ENCODE assay signal across 8 cellular contexts in genomic region chr9:81686614-81687520, GRCh38. TPM values are rescaled to one million over a fixed set of nuclear protein-coding genes. Genes with fewer than 3 reads are reported as not detected.
DNase-seq lines count a peak whose midpoint lies in the region; ATAC-seq, FAIRE-seq and TF ChIP-seq lines count a peak whose summit lies in the region.

No MANE protein-coding gene starts in this region.

- H3K27me3 Mint-ChIP-seq in activated naive CD4-positive, alpha-beta T cell treated with anti-CD3 and anti-CD28 coated beads for 36 hours (ENCODE audit: low read depth), result peaks cover 27% of the 10 kb centered on the region
- no peaks in the 10 kb centered on the region for H3K27me3 Mint-ChIP-seq in natural killer cell (ENCODE audit: low read depth in 2 of 2)

- H4K20me1 ChIP-seq in DND-41 (ENCODE audit: insufficient read depth, low read length), result peaks cover 25% of the 10 kb centered on the region; the same call in 1 of the 2 replicates

- H3K9ac ChIP-seq in DND-41 (ENCODE audit: low read depth, low read length), result peak overlapping the region; percentile 67; the same call in 1 of the 2 replicates

- no peak for ATAC-seq in DND-41 (ENCODE audit: insufficient read depth, low read depth)
- peak; percentile 33 for ATAC-seq in HG03432 (IDR thresholded peaks at IDR 0.05; ENCODE audit: unreplicated experiment)
- ATAC-seq in gastroesophageal sphincter, result no peak
- ATAC-seq in natural killer cell, result peak in 2 of 3 donors; percentile 22 to 28

- peaks cover 5% of the 10 kb centered on the region; the same call in 1 of the 2 replicates for H3K36me3 ChIP-seq in DND-41 (ENCODE audit: insufficient read depth, low read length)
- peaks cover 0 to 16% of the 10 kb centered on the region in 2 donors for H3K36me3 ChIP-seq in gastroesophageal sphincter

- intact Hi-C loops in activated naive CD4-positive, alpha-beta T cell treated with anti-CD3 and anti-CD28 coated beads for 36 hours (cut with micrococcal nuclease), result loop anchor here (1.0 to 10.0 kb wide), 3 partner anchors 92 to 1510 kb away; no protein-coding TSS in a partner anchor
- intact Hi-C loops in natural killer cell (cut with micrococcal nuclease), result loop anchor here (1.0 to 5.0 kb wide), 4 partner anchors 65 to 164 kb away; no protein-coding TSS in a partner anchor

- H3K27me3 ChIP-seq in DND-41 (ENCODE audit: insufficient read depth, low read length, poor library complexity) (no peaks in the 10 kb centered on the region), gastroesophageal sphincter (no peaks in the 10 kb centered on the region)

- no peak for FAIRE-seq in urothelium cell line (lab: Jason Lieb, UNC)

- TF ChIP-seq EP300 in gastroesophageal sphincter (IDR thresholded peaks at IDR 0.05), result no peak

- H3K4me3 ChIP-seq in DND-41 (ENCODE audit: low read depth in 1 of 2, low read length in 2 of 2), result peak overlapping the region in 1 of 2 experiments; percentile 72; a peak in 2 of 4 replicates
- H3K4me3 ChIP-seq in gastroesophageal sphincter, result peak overlapping the region; percentile 70 to 73

- CTCF ChIA-PET in activated naive CD4-positive, alpha-beta T cell treated with anti-CD3 and anti-CD28 coated beads for 36 hours (lab: Charles Lee), result interaction anchor here (0.6 to 0.7 kb wide), 2 partner anchors 159 to 185 kb away, joined by 3 read pairs; no protein-coding TSS in a partner anchor

- TF ChIP-seq CTCF in DND-41 (IDR thresholded peaks at IDR 0.05; ENCODE audit: borderline replicate concordance, extremely low read depth, low read length, poor library complexity, severe bottlenecking) (peak; percentile 34), gastroesophageal sphincter (IDR thresholded peaks at IDR 0.05) (peak; percentile 67 to 89 (median 78)), natural killer cell (IDR thresholded peaks at IDR 0.05) (peak; percentile 71)

- no peak for DNase-seq in DND-41
- peak; percentile 43 for DNase-seq in NCI-H446 treated with DMSO at 0.1 percent for 48 hours (lab: John Stamatoyannopoulos, UW)
- peak; percentile 47 for DNase-seq in activated naive CD4-positive, alpha-beta T cell treated with anti-CD3 and anti-CD28 coated beads for 36 hours
- DNase-seq in natural killer cell, result peak; percentile 53
- peak; percentile 64 for DNase-seq in urothelium cell line (ENCODE audit: low spot score)
- no peak for DNase-seq in GM19238 (ENCODE audit: insufficient read length, low spot score)

- peak overlapping the region; percentile 45 for H3K4me3 Mint-ChIP-seq in activated naive CD4-positive, alpha-beta T cell treated with anti-CD3 and anti-CD28 coated beads for 36 hours
- H3K4me3 Mint-ChIP-seq in natural killer cell, result no peak overlapping the region

- H3K27ac ChIP-seq in DND-41 (ENCODE audit: low read length) (no peak overlapping the region), gastroesophageal sphincter (peak overlapping the region; percentile 80 to 98 (median 94))

- peaks cover 27% of the 10 kb centered on the region for H3K4me1 Mint-ChIP-seq in activated naive CD4-positive, alpha-beta T cell treated with anti-CD3 and anti-CD28 coated beads for 36 hours (ENCODE audit: low read depth)
- peaks cover 5 to 17% of the 10 kb centered on the region in 2 donors for H3K4me1 Mint-ChIP-seq in natural killer cell

- H3K27ac Mint-ChIP-seq in activated naive CD4-positive, alpha-beta T cell treated with anti-CD3 and anti-CD28 coated beads for 36 hours, result no peak overlapping the region
- no peak overlapping the region for H3K27ac Mint-ChIP-seq in natural killer cell

- H2AFZ ChIP-seq in DND-41 (ENCODE audit: low read depth, low read length), result no peak overlapping the region

- H3K79me2 ChIP-seq in DND-41 (ENCODE audit: insufficient read depth, low read length), result peaks cover 17% of the 10 kb centered on the region

- TF ChIP-seq POLR2A in gastroesophageal sphincter (IDR thresholded peaks at IDR 0.05), result peak in 1 of 2 donors; percentile 32

- WGBS in gastroesophageal sphincter (ENCODE audit: low coverage in 1 of 2), 2 donors, result 6 to 9% methylated on average over 14 to 19 of the region's 36 CpGs

- H3K4me2 ChIP-seq in DND-41 (ENCODE audit: insufficient read depth, low read length), result peak overlapping the region; percentile 82

- peaks cover 78% of the 10 kb centered on the region for H3K4me1 ChIP-seq in DND-41 (ENCODE audit: insufficient read depth, low read length)
- H3K4me1 ChIP-seq in gastroesophageal sphincter, result peaks cover 0 to 59% (median 22%) of the 10 kb centered on the region in 3 donors

- no peaks in the 10 kb centered on the region for H3K9me3 ChIP-seq in DND-41 (ENCODE audit: insufficient read depth, low read length, severe bottlenecking)
- H3K9me3 ChIP-seq in gastroesophageal sphincter, result no peaks in the 10 kb centered on the region

- peaks cover 2% of the 10 kb centered on the region for H3K36me3 Mint-ChIP-seq in activated naive CD4-positive, alpha-beta T cell treated with anti-CD3 and anti-CD28 coated beads for 36 hours (ENCODE audit: low read depth)
- peaks cover under 1% of the 10 kb centered on the region for H3K36me3 Mint-ChIP-seq in natural killer cell

- no peaks in the 10 kb centered on the region for H3K9me3 Mint-ChIP-seq in activated naive CD4-positive, alpha-beta T cell treated with anti-CD3 and anti-CD28 coated beads for 36 hours
- H3K9me3 Mint-ChIP-seq in natural killer cell, result no peaks in the 10 kb centered on the region

RNA-seq across cellular contexts. Expression of gene TLE1, which starts 2.5 kb away (rescaled TPM):
- total RNA-seq in activated naive CD4-positive, alpha-beta T cell treated with anti-CD3 and anti-CD28 coated beads for 36 hours, result under 1 TPM; 0.10 TPM
- total RNA-seq in gastroesophageal sphincter (10 to 100 TPM; 43.6 to 86.2 (median 68.2) TPM), natural killer cell (10 to 100 TPM; 38.8 to 58.9 (median 44.5) TPM)

Comparison
In these comparisons a context has a peak if more than half of its experiments do, and no peak if none do; other contexts are left out.
1. ATAC-seq: peak in HG03432 (single experiment) and natural killer cell (2 of 3); none in DND-41 (single experiment) and gastroesophageal sphincter (single experiment).
2. DNase-seq: peak in NCI-H446 treated with DMSO at 0.1 percent for 48 hours (single experiment), activated naive CD4-positive, alpha-beta T cell treated with anti-CD3 and anti-CD28 coated beads for 36 hours (single experiment), natural killer cell (single experiment) and urothelium cell line (single experiment); none in DND-41 (single experiment) and GM19238 (single experiment).
3. RNA of gene TLE1, which starts 2.5 kb away (total RNA-seq): 43.6 to 86.2 TPM in gastroesophageal sphincter and 38.8 to 58.9 TPM in natural killer cell; 0.10 TPM in activated naive CD4-positive, alpha-beta T cell treated with anti-CD3 and anti-CD28 coated beads for 36 hours; every median in the first group is over 10 times any median in the second.
4. Peak in every context shown above with its lines, with median percentiles within 50 percentile points of each other: CTCF ChIP-seq.